ENCODE assay signal across 1 cellular context in the genomic region with DNA sequence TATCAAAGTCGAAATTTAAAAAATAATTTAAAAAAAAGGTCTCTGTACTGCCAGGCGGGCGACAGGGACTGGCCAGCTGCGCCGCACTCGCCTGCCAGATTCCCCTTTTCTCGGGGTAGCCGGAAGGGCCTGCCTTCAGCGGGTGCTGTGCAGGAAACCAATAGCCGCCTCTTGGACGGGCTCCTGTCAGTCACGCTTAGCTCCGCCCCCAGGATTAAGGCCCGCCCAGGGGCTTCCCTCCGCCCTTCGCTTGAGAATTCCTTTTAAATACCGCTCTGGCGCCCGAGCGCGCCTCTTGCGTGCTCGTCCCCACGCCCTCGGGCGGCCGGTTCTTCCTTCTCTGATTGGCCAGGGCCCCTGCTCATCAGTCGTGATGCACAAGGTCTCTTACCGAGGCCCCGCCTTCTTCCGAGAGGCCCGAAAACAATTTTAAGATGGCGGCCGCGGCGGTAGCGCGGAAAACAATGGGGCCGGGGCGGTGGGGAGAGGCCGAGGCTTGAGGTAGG.
A peak's percentile ranks its signal among the peaks of the same experiment; 100 is the strongest.
TF ChIP-seq lines count a peak whose summit lies in the region.

A gene with protein sequence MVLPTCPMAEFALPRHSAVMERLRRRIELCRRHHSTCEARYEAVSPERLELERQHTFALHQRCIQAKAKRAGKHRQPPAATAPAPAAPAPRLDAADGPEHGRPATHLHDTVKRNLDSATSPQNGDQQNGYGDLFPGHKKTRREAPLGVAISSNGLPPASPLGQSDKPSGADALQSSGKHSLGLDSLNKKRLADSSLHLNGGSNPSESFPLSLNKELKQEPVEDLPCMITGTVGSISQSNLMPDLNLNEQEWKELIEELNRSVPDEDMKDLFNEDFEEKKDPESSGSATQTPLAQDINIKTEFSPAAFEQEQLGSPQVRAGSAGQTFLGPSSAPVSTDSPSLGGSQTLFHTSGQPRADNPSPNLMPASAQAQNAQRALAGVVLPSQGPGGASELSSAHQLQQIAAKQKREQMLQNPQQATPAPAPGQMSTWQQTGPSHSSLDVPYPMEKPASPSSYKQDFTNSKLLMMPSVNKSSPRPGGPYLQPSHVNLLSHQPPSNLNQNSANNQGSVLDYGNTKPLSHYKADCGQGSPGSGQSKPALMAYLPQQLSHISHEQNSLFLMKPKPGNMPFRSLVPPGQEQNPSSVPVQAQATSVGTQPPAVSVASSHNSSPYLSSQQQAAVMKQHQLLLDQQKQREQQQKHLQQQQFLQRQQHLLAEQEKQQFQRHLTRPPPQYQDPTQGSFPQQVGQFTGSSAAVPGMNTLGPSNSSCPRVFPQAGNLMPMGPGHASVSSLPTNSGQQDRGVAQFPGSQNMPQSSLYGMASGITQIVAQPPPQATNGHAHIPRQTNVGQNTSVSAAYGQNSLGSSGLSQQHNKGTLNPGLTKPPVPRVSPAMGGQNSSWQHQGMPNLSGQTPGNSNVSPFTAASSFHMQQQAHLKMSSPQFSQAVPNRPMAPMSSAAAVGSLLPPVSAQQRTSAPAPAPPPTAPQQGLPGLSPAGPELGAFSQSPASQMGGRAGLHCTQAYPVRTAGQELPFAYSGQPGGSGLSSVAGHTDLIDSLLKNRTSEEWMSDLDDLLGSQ (plus strand): TSS at position 411 of the 506 bp plus-strand sequence. CDS start 291 bp downstream, outside the sequence.

TF ChIP-seq in HEK293, 187 proteins besides CTCF, POLR2A, EP300 and RAD21 (continued from another document and continues in another):
- TF ChIP-seq, protein P1, sequence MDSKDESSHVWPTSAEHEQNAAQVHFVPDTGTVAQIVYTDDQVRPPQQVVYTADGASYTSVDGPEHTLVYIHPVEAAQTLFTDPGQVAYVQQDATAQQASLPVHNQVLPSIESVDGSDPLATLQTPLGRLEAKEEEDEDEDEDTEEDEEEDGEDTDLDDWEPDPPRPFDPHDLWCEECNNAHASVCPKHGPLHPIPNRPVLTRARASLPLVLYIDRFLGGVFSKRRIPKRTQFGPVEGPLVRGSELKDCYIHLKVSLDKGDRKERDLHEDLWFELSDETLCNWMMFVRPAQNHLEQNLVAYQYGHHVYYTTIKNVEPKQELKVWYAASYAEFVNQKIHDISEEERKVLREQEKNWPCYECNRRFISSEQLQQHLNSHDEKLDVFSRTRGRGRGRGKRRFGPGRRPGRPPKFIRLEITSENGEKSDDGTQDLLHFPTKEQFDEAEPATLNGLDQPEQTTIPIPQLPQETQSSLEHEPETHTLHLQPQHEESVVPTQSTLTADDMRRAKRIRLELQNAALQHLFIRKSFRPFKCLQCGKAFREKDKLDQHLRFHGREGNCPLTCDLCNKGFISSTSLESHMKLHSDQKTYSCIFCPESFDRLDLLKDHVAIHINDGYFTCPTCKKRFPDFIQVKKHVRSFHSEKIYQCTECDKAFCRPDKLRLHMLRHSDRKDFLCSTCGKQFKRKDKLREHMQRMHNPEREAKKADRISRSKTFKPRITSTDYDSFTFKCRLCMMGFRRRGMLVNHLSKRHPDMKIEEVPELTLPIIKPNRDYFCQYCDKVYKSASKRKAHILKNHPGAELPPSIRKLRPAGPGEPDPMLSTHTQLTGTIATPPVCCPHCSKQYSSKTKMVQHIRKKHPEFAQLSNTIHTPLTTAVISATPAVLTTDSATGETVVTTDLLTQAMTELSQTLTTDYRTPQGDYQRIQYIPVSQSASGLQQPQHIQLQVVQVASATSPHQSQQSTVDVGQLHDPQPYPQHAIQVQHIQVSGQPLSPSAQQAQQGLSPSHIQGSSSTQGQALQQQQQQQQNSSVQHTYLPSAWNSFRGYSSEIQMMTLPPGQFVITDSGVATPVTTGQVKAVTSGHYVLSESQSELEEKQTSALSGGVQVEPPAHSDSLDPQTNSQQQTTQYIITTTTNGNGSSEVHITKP (tag by site-specific recombination; IDR thresholded peaks at IDR 0.05), result peak; percentile 67
- no peak for TF ChIP-seq BCL11B (tag by site-specific recombination; IDR thresholded peaks at IDR 0.05; ENCODE audit: low read depth)
- TF ChIP-seq, protein P2, sequence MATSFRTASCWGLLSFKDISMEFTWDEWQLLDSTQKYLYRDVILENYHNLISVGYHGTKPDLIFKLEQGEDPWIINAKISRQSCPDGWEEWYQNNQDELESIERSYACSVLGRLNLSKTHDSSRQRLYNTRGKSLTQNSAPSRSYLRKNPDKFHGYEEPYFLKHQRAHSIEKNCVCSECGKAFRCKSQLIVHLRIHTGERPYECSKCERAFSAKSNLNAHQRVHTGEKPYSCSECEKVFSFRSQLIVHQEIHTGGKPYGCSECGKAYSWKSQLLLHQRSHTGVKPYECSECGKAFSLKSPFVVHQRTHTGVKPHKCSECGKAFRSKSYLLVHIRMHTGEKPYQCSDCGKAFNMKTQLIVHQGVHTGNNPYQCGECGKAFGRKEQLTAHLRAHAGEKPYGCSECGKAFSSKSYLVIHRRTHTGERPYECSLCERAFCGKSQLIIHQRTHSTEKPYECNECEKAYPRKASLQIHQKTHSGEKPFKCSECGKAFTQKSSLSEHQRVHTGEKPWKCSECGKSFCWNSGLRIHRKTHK (tag by site-specific recombination; IDR thresholded peaks at IDR 0.05), result no peak
- TF ChIP-seq, protein P3, sequence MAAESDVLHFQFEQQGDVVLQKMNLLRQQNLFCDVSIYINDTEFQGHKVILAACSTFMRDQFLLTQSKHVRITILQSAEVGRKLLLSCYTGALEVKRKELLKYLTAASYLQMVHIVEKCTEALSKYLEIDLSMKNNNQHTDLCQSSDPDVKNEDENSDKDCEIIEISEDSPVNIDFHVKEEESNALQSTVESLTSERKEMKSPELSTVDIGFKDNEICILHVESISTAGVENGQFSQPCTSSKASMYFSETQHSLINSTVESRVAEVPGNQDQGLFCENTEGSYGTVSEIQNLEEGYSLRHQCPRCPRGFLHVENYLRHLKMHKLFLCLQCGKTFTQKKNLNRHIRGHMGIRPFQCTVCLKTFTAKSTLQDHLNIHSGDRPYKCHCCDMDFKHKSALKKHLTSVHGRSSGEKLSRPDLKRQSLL (tag by site-specific recombination; IDR thresholded peaks at IDR 0.05), result peak; percentile 69; the same call in 1 of the 2 replicates
- no peak for TF ChIP-seq ZNF350 (tag by site-specific recombination; IDR thresholded peaks at IDR 0.05)
- TF ChIP-seq ZNF561 (tag by site-specific recombination; IDR thresholded peaks at IDR 0.05; ENCODE audit: borderline replicate concordance), result no peak
- peak; percentile 22; the same call in 1 of the 2 replicates for TF ChIP-seq GLIS1 (tag by site-specific recombination; IDR thresholded peaks at IDR 0.05)
- no peak for TF ChIP-seq ZNF169 (tag by site-specific recombination; IDR thresholded peaks at IDR 0.05)
- TF ChIP-seq ZNF433 (tag by site-specific recombination; IDR thresholded peaks at IDR 0.05; ENCODE audit: low read depth), result no peak
- no peak for TF ChIP-seq ZNF776 (tag by site-specific recombination; IDR thresholded peaks at IDR 0.05; ENCODE audit: borderline replicate concordance)
- peak; percentile 98 for TF ChIP-seq SP2 (tag by site-specific recombination; IDR thresholded peaks at IDR 0.05)
- TF ChIP-seq ZEB2 (tag by site-specific recombination; IDR thresholded peaks at IDR 0.05), result peak; percentile 54; the same call in 1 of the 2 replicates
- TF ChIP-seq ZNF596 (tag by site-specific recombination; IDR thresholded peaks at IDR 0.05), result no peak
- no peak for TF ChIP-seq ZNF473 (tag by site-specific recombination; IDR thresholded peaks at IDR 0.05)
- 0 out of 2 replicates have a peak, but pooled peaks have one; percentile 32 for TF ChIP-seq SP7 (tag by site-specific recombination; IDR thresholded peaks at IDR 0.05)
- no peak for TF ChIP-seq ZNF423 (tag by site-specific recombination; IDR thresholded peaks at IDR 0.05)
- no peak for TF ChIP-seq IKZF3 (tag by site-specific recombination; IDR thresholded peaks at IDR 0.05)
- TF ChIP-seq ZNF184 (tag by site-specific recombination; IDR thresholded peaks at IDR 0.05), result no peak
- no peak for TF ChIP-seq MEIS1 (CRISPR knock-in tag; IDR thresholded peaks at IDR 0.05; ENCODE audit: borderline replicate concordance)
- TF ChIP-seq ZNF426 (tag by site-specific recombination; IDR thresholded peaks at IDR 0.05), result no peak
- no peak for TF ChIP-seq ZNF223 (tag by site-specific recombination; IDR thresholded peaks at IDR 0.05)
- TF ChIP-seq ZNF114 (tag by site-specific recombination; IDR thresholded peaks at IDR 0.05), result no peak
- no peak for TF ChIP-seq ZNF558 (tag by site-specific recombination; IDR thresholded peaks at IDR 0.05)
- TF ChIP-seq, protein P4, sequence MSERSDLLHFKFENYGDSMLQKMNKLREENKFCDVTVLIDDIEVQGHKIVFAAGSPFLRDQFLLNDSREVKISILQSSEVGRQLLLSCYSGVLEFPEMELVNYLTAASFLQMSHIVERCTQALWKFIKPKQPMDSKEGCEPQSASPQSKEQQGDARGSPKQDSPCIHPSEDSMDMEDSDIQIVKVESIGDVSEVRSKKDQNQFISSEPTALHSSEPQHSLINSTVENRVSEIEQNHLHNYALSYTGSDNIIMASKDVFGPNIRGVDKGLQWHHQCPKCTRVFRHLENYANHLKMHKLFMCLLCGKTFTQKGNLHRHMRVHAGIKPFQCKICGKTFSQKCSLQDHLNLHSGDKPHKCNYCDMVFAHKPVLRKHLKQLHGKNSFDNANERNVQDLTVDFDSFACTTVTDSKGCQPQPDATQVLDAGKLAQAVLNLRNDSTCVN (tag by site-specific recombination; optimal IDR thresholded peaks at IDR 0.05), result peak; percentile 88
- TF ChIP-seq ZNF785 (tag by site-specific recombination; IDR thresholded peaks at IDR 0.05), result no peak
- TF ChIP-seq, protein P5, sequence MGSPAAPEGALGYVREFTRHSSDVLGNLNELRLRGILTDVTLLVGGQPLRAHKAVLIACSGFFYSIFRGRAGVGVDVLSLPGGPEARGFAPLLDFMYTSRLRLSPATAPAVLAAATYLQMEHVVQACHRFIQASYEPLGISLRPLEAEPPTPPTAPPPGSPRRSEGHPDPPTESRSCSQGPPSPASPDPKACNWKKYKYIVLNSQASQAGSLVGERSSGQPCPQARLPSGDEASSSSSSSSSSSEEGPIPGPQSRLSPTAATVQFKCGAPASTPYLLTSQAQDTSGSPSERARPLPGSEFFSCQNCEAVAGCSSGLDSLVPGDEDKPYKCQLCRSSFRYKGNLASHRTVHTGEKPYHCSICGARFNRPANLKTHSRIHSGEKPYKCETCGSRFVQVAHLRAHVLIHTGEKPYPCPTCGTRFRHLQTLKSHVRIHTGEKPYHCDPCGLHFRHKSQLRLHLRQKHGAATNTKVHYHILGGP (tag by site-specific recombination; IDR thresholded peaks at IDR 0.05), result no peak
- no peak for TF ChIP-seq ZFP37 (tag by site-specific recombination; IDR thresholded peaks at IDR 0.05)
- TF ChIP-seq ZNF610 (tag by site-specific recombination; IDR thresholded peaks at IDR 0.05; ENCODE audit: borderline replicate concordance), result no peak
- no peak for TF ChIP-seq ZNF677 (tag by site-specific recombination; IDR thresholded peaks at IDR 0.05)
- no peak for TF ChIP-seq SALL2 (tag by site-specific recombination; IDR thresholded peaks at IDR 0.05; ENCODE audit: borderline replicate concordance)
- TF ChIP-seq ZNF157 (tag by site-specific recombination; IDR thresholded peaks at IDR 0.05), result no peak
- TF ChIP-seq ZXDB (tag by site-specific recombination; IDR thresholded peaks at IDR 0.05), result peak; percentile 53; the same call in 1 of the 2 replicates
- TF ChIP-seq, protein P6, sequence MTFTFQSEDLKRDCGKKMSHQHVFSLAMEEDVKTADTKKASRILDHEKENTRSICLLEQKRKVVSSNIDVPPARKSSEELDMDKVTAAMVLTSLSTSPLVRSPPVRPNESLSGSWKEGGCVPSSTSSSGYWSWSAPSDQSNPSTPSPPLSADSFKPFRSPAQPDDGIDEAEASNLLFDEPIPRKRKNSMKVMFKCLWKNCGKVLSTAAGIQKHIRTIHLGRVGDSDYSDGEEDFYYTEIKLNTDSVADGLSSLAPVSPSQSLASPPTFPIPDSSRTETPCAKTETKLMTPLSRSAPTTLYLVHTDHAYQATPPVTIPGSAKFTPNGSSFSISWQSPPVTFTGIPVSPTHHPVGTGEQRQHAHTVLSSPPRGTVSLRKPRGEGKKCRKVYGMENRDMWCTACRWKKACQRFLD (tag by site-specific recombination; IDR thresholded peaks at IDR 0.05), result no peak
- no peak for TF ChIP-seq ZNF266 (tag by site-specific recombination; IDR thresholded peaks at IDR 0.05; ENCODE audit: low read depth)
- TF ChIP-seq, protein P7, sequence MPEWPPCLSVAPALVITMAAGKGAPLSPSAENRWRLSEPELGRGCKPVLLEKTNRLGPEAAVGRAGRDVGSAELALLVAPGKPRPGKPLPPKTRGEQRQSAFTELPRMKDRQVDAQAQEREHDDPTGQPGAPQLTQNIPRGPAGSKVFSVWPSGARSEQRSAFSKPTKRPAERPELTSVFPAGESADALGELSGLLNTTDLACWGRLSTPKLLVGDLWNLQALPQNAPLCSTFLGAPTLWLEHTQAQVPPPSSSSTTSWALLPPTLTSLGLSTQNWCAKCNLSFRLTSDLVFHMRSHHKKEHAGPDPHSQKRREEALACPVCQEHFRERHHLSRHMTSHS (tag by site-specific recombination; IDR thresholded peaks at IDR 0.05), result no peak
- TF ChIP-seq ZNF707 (tag by site-specific recombination; IDR thresholded peaks at IDR 0.05), result no peak
- TF ChIP-seq KLF8 (tag by site-specific recombination; IDR thresholded peaks at IDR 0.05), result peak; percentile 73
- no peak for TF ChIP-seq ZBTB1 (tag by site-specific recombination; IDR thresholded peaks at IDR 0.05)
- TF ChIP-seq GLIS2 (tag by site-specific recombination; IDR thresholded peaks at IDR 0.05), result peak; percentile 21; the same call in 1 of the 2 replicates
- TF ChIP-seq ZNF660 (tag by site-specific recombination; IDR thresholded peaks at IDR 0.05), result no peak
- TF ChIP-seq KLF1 (tag by site-specific recombination; IDR thresholded peaks at IDR 0.05), result peak; percentile 42
- peak; percentile 99 for TF ChIP-seq ZNF10 (tag by site-specific recombination; IDR thresholded peaks at IDR 0.05)
- TF ChIP-seq, protein P8, sequence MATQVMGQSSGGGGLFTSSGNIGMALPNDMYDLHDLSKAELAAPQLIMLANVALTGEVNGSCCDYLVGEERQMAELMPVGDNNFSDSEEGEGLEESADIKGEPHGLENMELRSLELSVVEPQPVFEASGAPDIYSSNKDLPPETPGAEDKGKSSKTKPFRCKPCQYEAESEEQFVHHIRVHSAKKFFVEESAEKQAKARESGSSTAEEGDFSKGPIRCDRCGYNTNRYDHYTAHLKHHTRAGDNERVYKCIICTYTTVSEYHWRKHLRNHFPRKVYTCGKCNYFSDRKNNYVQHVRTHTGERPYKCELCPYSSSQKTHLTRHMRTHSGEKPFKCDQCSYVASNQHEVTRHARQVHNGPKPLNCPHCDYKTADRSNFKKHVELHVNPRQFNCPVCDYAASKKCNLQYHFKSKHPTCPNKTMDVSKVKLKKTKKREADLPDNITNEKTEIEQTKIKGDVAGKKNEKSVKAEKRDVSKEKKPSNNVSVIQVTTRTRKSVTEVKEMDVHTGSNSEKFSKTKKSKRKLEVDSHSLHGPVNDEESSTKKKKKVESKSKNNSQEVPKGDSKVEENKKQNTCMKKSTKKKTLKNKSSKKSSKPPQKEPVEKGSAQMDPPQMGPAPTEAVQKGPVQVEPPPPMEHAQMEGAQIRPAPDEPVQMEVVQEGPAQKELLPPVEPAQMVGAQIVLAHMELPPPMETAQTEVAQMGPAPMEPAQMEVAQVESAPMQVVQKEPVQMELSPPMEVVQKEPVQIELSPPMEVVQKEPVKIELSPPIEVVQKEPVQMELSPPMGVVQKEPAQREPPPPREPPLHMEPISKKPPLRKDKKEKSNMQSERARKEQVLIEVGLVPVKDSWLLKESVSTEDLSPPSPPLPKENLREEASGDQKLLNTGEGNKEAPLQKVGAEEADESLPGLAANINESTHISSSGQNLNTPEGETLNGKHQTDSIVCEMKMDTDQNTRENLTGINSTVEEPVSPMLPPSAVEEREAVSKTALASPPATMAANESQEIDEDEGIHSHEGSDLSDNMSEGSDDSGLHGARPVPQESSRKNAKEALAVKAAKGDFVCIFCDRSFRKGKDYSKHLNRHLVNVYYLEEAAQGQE (tag by site-specific recombination; IDR thresholded peaks at IDR 0.05), result no peak
- TF ChIP-seq ZNF624 (tag by site-specific recombination; IDR thresholded peaks at IDR 0.05), result no peak
